16 cellular contexts compared by ENCODE assay signal in the genomic region with DNA sequence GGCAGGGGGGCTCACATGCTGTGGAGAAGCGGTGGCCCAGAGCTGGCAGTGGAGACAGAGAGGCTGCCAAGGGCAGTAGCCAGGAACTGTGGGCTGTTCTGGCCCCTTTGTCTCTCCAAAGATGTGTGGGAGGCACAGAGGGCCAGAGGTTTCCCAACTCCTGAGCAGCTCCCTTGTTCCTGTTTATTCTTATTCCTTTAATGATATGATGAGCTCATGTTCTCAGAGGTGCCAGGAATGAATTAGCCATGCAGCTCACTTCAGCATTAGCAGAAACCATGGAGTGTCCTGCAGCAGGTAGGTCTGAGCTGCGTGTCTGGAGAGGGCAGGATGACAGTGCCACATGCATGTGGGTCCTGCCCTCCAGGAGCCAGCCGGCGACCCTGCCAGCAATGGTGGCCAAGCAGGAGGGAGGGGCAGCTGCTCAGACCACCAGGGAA.
DNase-seq lines count a peak whose midpoint lies in the region; ATAC-seq, FAIRE-seq and TF ChIP-seq lines count a peak whose summit lies in the region.
"Had no signal": no experiment of that assay in that cellular context is flagged by ENCODE, and none has a peak within 500 bp of the region (broad histone marks: within the 10 kb centered on the region; RNA-seq: fewer than 3 reads in every experiment).

No MANE protein-coding gene starts in this region.

- no TSS peak for BruUV-seq in Caco-2 (replicated peaks; lab: Mats Ljungman, UMichigan)

- H2AFZ ChIP-seq in H1 (ENCODE audit: low read length) (no peak overlapping the region), mesenchymal stem cell (ENCODE audit: low read depth, low read length) (no peak overlapping the region)

- no peak overlapping the region for H3K56ac ChIP-seq in H1 (replicated peaks; ENCODE audit: insufficient read length, low read depth, low read length)

- no peak overlapping the region for H3K27ac Mint-ChIP-seq in Caco-2 (ENCODE audit: unreplicated experiment)
- H3K27ac Mint-ChIP-seq: activated CD4-positive, alpha-beta T cell treated with anti-CD3 and anti-CD28 coated beads, Interleukin-2, amount 10 ng/mL, durations not matched to agents 24 days and 14 days had no signal

- H3K23ac ChIP-seq in H1 (ENCODE audit: insufficient read length), result no peak overlapping the region
- H3K23ac ChIP-seq in mesenchymal stem cell (ENCODE audit: low read length in 2 of 2), result no peak overlapping the region

- no peaks in the 10 kb centered on the region for H3K27me3 Mint-ChIP-seq in Caco-2 (ENCODE audit: insufficient read depth, unreplicated experiment)

- H4K91ac ChIP-seq in H1 (replicated peaks; ENCODE audit: insufficient read length, low read length) (no peak overlapping the region), mesenchymal stem cell (ENCODE audit: low read length) (no peak overlapping the region)

- H2BK12ac ChIP-seq in H1 (ENCODE audit: low read depth, low read length), result no peak overlapping the region
- no peak overlapping the region for H2BK12ac ChIP-seq in mesenchymal stem cell (ENCODE audit: low read length in 2 of 2)

- TF ChIP-seq POLR2A in H1 (IDR thresholded peaks at IDR 0.05; ENCODE audit: control extremely low read depth in 1 of 2, low read depth in 2 of 2, low read length in 2 of 2), result no peak

- intact Hi-C loops in Caco-2 (cut with micrococcal nuclease; ENCODE audit: unreplicated experiment), result loop anchor here (2.0 kb wide), 1 partner anchor 95 kb away; no protein-coding TSS in a partner anchor

- H2BK15ac ChIP-seq in H1 (ENCODE audit: low read length) (no peak overlapping the region), mesenchymal stem cell (ENCODE audit: low read depth, poor library complexity, severe bottlenecking) (no peak overlapping the region)

- H4K5ac ChIP-seq in H1 (ENCODE audit: insufficient read length, low read depth, low read length), result no peak overlapping the region

- H2BK20ac ChIP-seq in H1 (ENCODE audit: low read length), result peak overlapping the region; percentile 53; the same call in 1 of the 2 replicates

- H3K27me3 ChIP-seq in AG04450 (ENCODE audit: control insufficient read depth, insufficient read depth, low read length) (no peaks in the 10 kb centered on the region), MG63 (no peaks in the 10 kb centered on the region), H1 (replicated peaks in 1 of 4; ENCODE audit: control insufficient read depth in 3 of 4, extremely low read depth in 1 of 4, insufficient read depth in 3 of 4, low read length in 3 of 4) (no peaks in the 10 kb centered on the region), Caco-2 (replicated peaks; ENCODE audit: control insufficient read depth, insufficient read depth, low read length) (no peaks in the 10 kb centered on the region), mesenchymal stem cell (ENCODE audit: control insufficient read depth in 1 of 2, insufficient read depth in 1 of 2, low read length in 2 of 2) (peaks cover 5 to 70% of the 10 kb centered on the region in 2 experiments)
- H3K27me3 ChIP-seq: body of pancreas, vagina had no signal

- no peaks in the 10 kb centered on the region; a peak in 1 of 4 replicates for H3K79me2 ChIP-seq in H1 (ENCODE audit: control insufficient read depth in 1 of 2, insufficient read depth in 2 of 2, low read length in 2 of 2)

- ATAC-seq in omental fat pad (ENCODE audit: low FRiP score), result peak; percentile 84
- ATAC-seq: body of pancreas had no signal

- no peak overlapping the region for H3K4me3 ChIP-seq in AG04450 (ENCODE audit: low read depth, low read length)
- no peak overlapping the region for H3K4me3 ChIP-seq in MG63
- H3K4me3 ChIP-seq in H1 (ENCODE audit: extremely low read depth in 1 of 4, insufficient read depth in 2 of 4, low read depth in 3 of 4, low read length in 4 of 4), result no peak overlapping the region
- no peak overlapping the region for H3K4me3 ChIP-seq in Caco-2 (ENCODE audit: low read depth, low read length)
- H3K4me3 ChIP-seq in mesenchymal stem cell (ENCODE audit: insufficient read depth in 1 of 2, low read depth in 1 of 2, low read length in 2 of 2), result no peak overlapping the region
- H3K4me3 ChIP-seq: body of pancreas, lower lobe of right lung, vagina had no signal

- H4K20me1 ChIP-seq in H1 (replicated peaks in 1 of 2; ENCODE audit: control insufficient read depth in 1 of 2, insufficient read depth in 2 of 2, low read length in 2 of 2), result peaks cover 0 to 2% of the 10 kb centered on the region in 2 experiments

- H3K23me2 ChIP-seq in H1 (ENCODE audit: low read depth, low read length), result no peaks in the 10 kb centered on the region

- TF ChIP-seq CTCF in AG04450 (IDR thresholded peaks at IDR 0.05; ENCODE audit: low read depth, low read length) (no peak), H1 (IDR thresholded peaks at IDR 0.05; ENCODE audit: control extremely low read depth in 1 of 3, insufficient read depth in 1 of 3, low read depth in 1 of 3, low read length in 3 of 3) (no peak), omental fat pad (IDR thresholded peaks at IDR 0.05) (no peak), Caco-2 (IDR thresholded peaks at IDR 0.05; ENCODE audit: insufficient read depth in 1 of 2, low read depth in 1 of 2, low read length in 1 of 2, severe bottlenecking in 1 of 2, unreplicated experiment in 1 of 2) (no peak)

- no peak for DNase-seq in AG04450 (ENCODE audit: low read depth, low spot score)
- peak; percentile 85 for DNase-seq in MG63
- DNase-seq in H1 (ENCODE audit: low read depth in 1 of 2, low spot score in 2 of 2), result no peak
- no peak for DNase-seq in omental fat pad (ENCODE audit: low spot score)
- no peak for DNase-seq in central memory CD4-positive, alpha-beta T cell
- DNase-seq in Caco-2, result no peak
- no peak for DNase-seq in mesenchymal stem cell
- no peak for DNase-seq in NCI-H524 (lab: John Stamatoyannopoulos, UW)
- DNase-seq: activated CD4-positive, alpha-beta T cell treated with anti-CD3 and anti-CD28 coated beads, Interleukin-2, amount 10 ng/mL, durations not matched to agents 24 days and 14 days; body of pancreas; DMS79 treated with DMSO at 0.1 percent for 48 hours; GOT3; lower lobe of right lung; NCI-H2171 treated with DMSO at 0.1 percent for 48 hours had no signal

- no peaks in the 10 kb centered on the region for H3K36me3 ChIP-seq in MG63
- H3K36me3 ChIP-seq in H1 (ENCODE audit: control insufficient read depth in 2 of 4, insufficient read depth in 4 of 4, low read length in 3 of 4), result no peaks in the 10 kb centered on the region
- H3K36me3 ChIP-seq in Caco-2 (ENCODE audit: control insufficient read depth, insufficient read depth, low read length), result no peaks in the 10 kb centered on the region
- H3K36me3 ChIP-seq in mesenchymal stem cell (ENCODE audit: control insufficient read depth in 1 of 2, insufficient read depth in 2 of 2, low read depth in 1 of 2, low read length in 2 of 2), result no peaks in the 10 kb centered on the region
- H3K36me3 ChIP-seq: lower lobe of right lung, vagina had no signal

- FAIRE-seq in H1 (lab: Jason Lieb, UNC), result no peak
- FAIRE-seq: GM12891 had no signal

- H3K4me1 ChIP-seq in H1 (replicated peaks in 1 of 4; ENCODE audit: control insufficient read depth in 3 of 4, insufficient read depth in 4 of 4, low read length in 3 of 4), result peaks cover 0 to 25% (median 12%) of the 10 kb centered on the region in 4 experiments; a peak in 5 of 7 replicates
- no peaks in the 10 kb centered on the region for H3K4me1 ChIP-seq in Caco-2
- peaks cover 3% of the 10 kb centered on the region for H3K4me1 ChIP-seq in mesenchymal stem cell (ENCODE audit: control insufficient read depth, insufficient read depth, low read depth, low read length)
- H3K4me1 ChIP-seq: body of pancreas, lower lobe of right lung had no signal

- H3K9me3 Mint-ChIP-seq in Caco-2 (ENCODE audit: unreplicated experiment), result no peaks in the 10 kb centered on the region
- H3K9me3 Mint-ChIP-seq: activated CD4-positive, alpha-beta T cell treated with anti-CD3 and anti-CD28 coated beads, Interleukin-2, amount 10 ng/mL, durations not matched to agents 24 days and 14 days had no signal

- TF ChIP-seq RAD21 in H1 (IDR thresholded peaks at IDR 0.05 in 1 of 2, conservative IDR thresholded peaks at IDR 0.05 in 1 of 2; ENCODE audit: low read depth in 2 of 2, low read length in 2 of 2), result no peak

- TF ChIP-seq EP300 in H1 (IDR thresholded peaks at IDR 0.05; ENCODE audit: borderline replicate concordance in 1 of 2, low read depth in 2 of 2, low read length in 2 of 2), result no peak

- H3K4me2 ChIP-seq in H1 (ENCODE audit: insufficient read depth in 1 of 2, low read depth in 2 of 2, low read length in 2 of 2), result no peak overlapping the region
- no peak overlapping the region for H3K4me2 ChIP-seq in mesenchymal stem cell (ENCODE audit: low read length, poor library complexity, severe bottlenecking)

- H2BK120ac ChIP-seq in H1 (replicated peaks; ENCODE audit: low read depth, low read length) (no peak overlapping the region), mesenchymal stem cell (ENCODE audit: low read depth, low read length) (no peak overlapping the region)

- peak overlapping the region; percentile 21 for H3K27ac ChIP-seq in AG04450 (ENCODE audit: low read depth, low read length)
- no peak overlapping the region for H3K27ac ChIP-seq in H1 (ENCODE audit: low read depth, low read length)
- no peak overlapping the region for H3K27ac ChIP-seq in mesenchymal stem cell (ENCODE audit: low read length, poor library complexity, severe bottlenecking)
- H3K27ac ChIP-seq: body of pancreas, lower lobe of right lung, vagina had no signal

- H3K4me3 Mint-ChIP-seq in Caco-2 (ENCODE audit: unreplicated experiment), result no peak overlapping the region
- H3K4me3 Mint-ChIP-seq: activated CD4-positive, alpha-beta T cell treated with anti-CD3 and anti-CD28 coated beads, Interleukin-2, amount 10 ng/mL, durations not matched to agents 24 days and 14 days had no signal

- H3K14ac ChIP-seq in H1 (ENCODE audit: insufficient read length) (no peak overlapping the region), mesenchymal stem cell (ENCODE audit: low read length in 2 of 2) (no peak overlapping the region)

- H4K8ac ChIP-seq in H1 (ENCODE audit: extremely low read depth, insufficient read depth, low read length) (no peak overlapping the region), mesenchymal stem cell (ENCODE audit: low read length) (no peak overlapping the region)

- H2AK5ac ChIP-seq in H1 (ENCODE audit: low read depth, low read length), result no peak overlapping the region
- H2AK5ac ChIP-seq in mesenchymal stem cell (ENCODE audit: low read length, severe bottlenecking), result no peak overlapping the region

- H3K18ac ChIP-seq in H1 (ENCODE audit: extremely low read depth, low read length) (0 out of 2 replicates have a peak overlapping the region, but pooled peaks have one; percentile 44), mesenchymal stem cell (ENCODE audit: low read depth in 1 of 2, low read length in 2 of 2) (no peak overlapping the region)

- no peaks in the 10 kb centered on the region for H3K4me1 Mint-ChIP-seq in Caco-2 (ENCODE audit: low read depth, unreplicated experiment)
- H3K4me1 Mint-ChIP-seq: activated CD4-positive, alpha-beta T cell treated with anti-CD3 and anti-CD28 coated beads, Interleukin-2, amount 10 ng/mL, durations not matched to agents 24 days and 14 days had no signal

- H3K9ac ChIP-seq in H1 (replicated peaks in 1 of 4; ENCODE audit: extremely low read depth in 1 of 4, low read depth in 3 of 4, low read length in 3 of 4) (no peak overlapping the region), mesenchymal stem cell (ENCODE audit: low read length) (no peak overlapping the region)

- CTCF ChIA-PET in AG04450 (lab: Charles Lee) (no interaction called here), H1 (lab: Charles Lee; ENCODE audit: partially characterized antibody) (interaction anchor here (0.6 to 3.5 kb wide), 6 partner anchors 10 to 109 kb away, joined by 3 to 20 read pairs (median 3); no protein-coding TSS in a partner anchor), Caco-2 (lab: Charles Lee) (interaction anchor here (1.0 kb wide), 1 partner anchor 95 kb away, joined by 3 read pairs; no protein-coding TSS in a partner anchor)

- H2BK5ac ChIP-seq in H1 (ENCODE audit: low read depth, low read length), result no peak overlapping the region
- H2BK5ac ChIP-seq in mesenchymal stem cell (ENCODE audit: low read depth, low read length, poor library complexity, severe bottlenecking), result no peak overlapping the region

- H3K4ac ChIP-seq in H1 (replicated peaks; ENCODE audit: insufficient read length, low read depth, low read length), result no peak overlapping the region
- no peak overlapping the region for H3K4ac ChIP-seq in mesenchymal stem cell (ENCODE audit: low read depth in 1 of 2, low read length in 2 of 2)

- POLR2A ChIA-PET in AG04450 (lab: Yijun Ruan, JAX), result no interaction called here
- POLR2A ChIA-PET in H1 (lab: Charles Lee; ENCODE audit: partially characterized antibody), result interaction anchor here (0.5 to 14.0 kb wide), 7 partner anchors 14 to 825 kb away, joined by 3 to 186 read pairs (median 3); no protein-coding TSS in a partner anchor
- POLR2A ChIA-PET in Caco-2 (lab: Charles Lee), result no interaction called here

- no peaks in the 10 kb centered on the region for H3K36me3 Mint-ChIP-seq in Caco-2 (ENCODE audit: insufficient read depth, unreplicated experiment)

- H3K9me3 ChIP-seq in AG04450 (ENCODE audit: control insufficient read depth, insufficient read depth, low read length) (no peaks in the 10 kb centered on the region), MG63 (no peaks in the 10 kb centered on the region), H1 (ENCODE audit: insufficient read depth in 2 of 2, low read depth in 1 of 2, low read length in 1 of 2) (no peaks in the 10 kb centered on the region), Caco-2 (no peaks in the 10 kb centered on the region), mesenchymal stem cell (ENCODE audit: control insufficient read depth, low read length) (no peaks in the 10 kb centered on the region)
- H3K9me3 ChIP-seq: body of pancreas, lower lobe of right lung, vagina had no signal

- H3K79me1 ChIP-seq in H1 (ENCODE audit: low read depth, low read length) (peaks cover 2% of the 10 kb centered on the region; the same call in 1 of the 2 replicates), mesenchymal stem cell (replicated peaks; ENCODE audit: low read length, poor library complexity, severe bottlenecking) (no peaks in the 10 kb centered on the region)

- 89% methylated on average over 4 of the region's 4 CpGs; no CpG with 5 or more reads in 1 of the 2 experiments for WGBS in H1 (ENCODE audit: extremely low coverage in 1 of 2, insufficient coverage in 1 of 2, insufficient read length in 1 of 2, insufficient replicate concordance in 2 of 2, low coverage in 1 of 2, low lambda C conversion rate in 2 of 2, missing lambda C conversion rate in 1 of 2), 2 experiments
- WGBS in mesenchymal stem cell, result 78% methylated on average over 4 of the region's 4 CpGs
